Comparison of ENCODE assay signal across 8 cellular contexts in the genomic region with DNA sequence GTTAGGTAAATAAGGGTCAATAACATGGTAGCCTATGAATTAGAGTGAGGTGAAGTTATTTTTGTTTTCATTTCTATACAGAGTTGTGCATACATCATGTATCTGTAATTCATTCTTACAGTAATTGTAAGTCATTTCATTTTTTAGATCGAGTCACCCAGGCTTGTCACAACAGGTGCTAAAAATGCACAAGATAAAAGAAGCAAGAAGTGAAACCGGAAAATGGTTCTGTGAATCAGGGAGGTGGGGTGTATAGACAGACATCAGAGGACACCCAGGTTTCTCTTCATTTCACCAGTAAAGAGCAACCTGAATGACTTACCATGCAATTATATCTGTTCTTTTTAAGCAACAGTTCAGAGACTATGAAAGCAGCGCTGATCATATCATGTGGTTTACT. TPM values are rescaled to one million over a fixed set of nuclear protein-coding genes. Genes with fewer than 3 reads are reported as not detected.
DNase-seq lines count a peak whose midpoint lies in the region; ATAC-seq, FAIRE-seq and TF ChIP-seq lines count a peak whose summit lies in the region.

No MANE protein-coding gene starts in this region.

- H3K4me3 Mint-ChIP-seq in astrocyte (ENCODE audit: unreplicated experiment): peak overlapping the region; percentile 45

- DNase-seq in GM12891 (ENCODE audit: insufficient read length, low spot score): peak; percentile 51
- DNase-seq in astrocyte (ENCODE audit: low read depth): no peak
- no peak for DNase-seq in posterior cingulate gyrus
- no peak for DNase-seq in NK-92 treated with Interleukin-12 subunit alpha and Interleukin-12 subunit beta, amount 100 ng/mL, for 24 hours (lab: John Stamatoyannopoulos, UW)
- no peak for DNase-seq in glomerular visceral epithelial cell (ENCODE audit: extremely low spot score)
- DNase-seq in cerebellum (ENCODE audit: low spot score): no peak

- peak overlapping the region; percentile 87 for H3K27ac ChIP-seq in astrocyte (ENCODE audit: low read depth, low read length)

- no peaks in the 10 kb centered on the region for H3K36me3 Mint-ChIP-seq in astrocyte (ENCODE audit: low read depth, unreplicated experiment)

- intact Hi-C loops in posterior cingulate gyrus (cut with DNase I): loop anchor here (10.0 kb wide), 1 partner anchor 59 kb away; no protein-coding TSS in a partner anchor

- peak overlapping the region; percentile 7 for H2AFZ ChIP-seq in astrocyte (ENCODE audit: low read depth, low read length)

- H3K4me1 Mint-ChIP-seq in astrocyte (ENCODE audit: low read depth, unreplicated experiment): peaks cover 60% of the 10 kb centered on the region

- peak; percentile 90 for ATAC-seq in GM21423 (IDR thresholded peaks at IDR 0.05; ENCODE audit: unreplicated experiment)
- peak; percentile 88 for ATAC-seq in HG03571 (IDR thresholded peaks at IDR 0.05; ENCODE audit: unreplicated experiment)

- no peak for TF ChIP-seq CTCF in astrocyte (IDR thresholded peaks at IDR 0.05; ENCODE audit: insufficient read depth, low read depth, low read length)

- peak overlapping the region; percentile 33 for H3K4me3 ChIP-seq in astrocyte (ENCODE audit: insufficient read depth, low read depth, low read length)

- H3K9ac ChIP-seq in astrocyte (ENCODE audit: low read length): peak overlapping the region; percentile 57

- no peaks in the 10 kb centered on the region for H3K9me3 ChIP-seq in astrocyte (ENCODE audit: insufficient read depth, low read depth, low read length)

- no peaks in the 10 kb centered on the region for H3K27me3 Mint-ChIP-seq in astrocyte (ENCODE audit: low read depth, unreplicated experiment)

- no peaks in the 10 kb centered on the region for H3K27me3 ChIP-seq in astrocyte (ENCODE audit: insufficient read depth, low read length)

- H3K4me2 ChIP-seq in astrocyte (ENCODE audit: low read length): peak overlapping the region; percentile 76

- no peaks in the 10 kb centered on the region for H3K36me3 ChIP-seq in astrocyte (ENCODE audit: insufficient read depth, low read length)

- no peak for TF ChIP-seq POLR2A in GM12891 (IDR thresholded peaks at IDR 0.05; ENCODE audit: low read depth, low read length)

- H3K4me1 ChIP-seq in astrocyte (ENCODE audit: insufficient read depth, low read length): peaks cover 45% of the 10 kb centered on the region

- no peaks in the 10 kb centered on the region for H3K9me3 Mint-ChIP-seq in astrocyte (ENCODE audit: unreplicated experiment)

- H4K20me1 ChIP-seq in astrocyte (ENCODE audit: insufficient read depth, low read length): no peaks in the 10 kb centered on the region

- peak overlapping the region; percentile 99 for H3K27ac Mint-ChIP-seq in astrocyte (ENCODE audit: unreplicated experiment)

- FAIRE-seq in GM12891 (lab: Jason Lieb, UNC) (peak; percentile 90), astrocyte (lab: Jason Lieb, UNC) (no peak)

- no peaks in the 10 kb centered on the region for H3K79me2 ChIP-seq in astrocyte (ENCODE audit: insufficient read depth, low read length)

TF ChIP-seq in GM12891, 5 proteins besides CTCF, POLR2A, EP300 and RAD21:
- TF ChIP-seq POU2F2 (IDR thresholded peaks at IDR 0.05; ENCODE audit: low read depth, low read length): 0 out of 2 replicates have a peak, but pooled peaks have one; percentile 48
- 0 out of 2 replicates have a peak, but pooled peaks have one; percentile 18 for TF ChIP-seq TAF1 (IDR thresholded peaks at IDR 0.05; ENCODE audit: low read depth, low read length)
- TF ChIP-seq SPI1 (IDR thresholded peaks at IDR 0.05; ENCODE audit: low read depth, low read length): peak; percentile 88
- TF ChIP-seq PAX5 (IDR thresholded peaks at IDR 0.05; ENCODE audit: insufficient read depth, low read length, severe bottlenecking): no peak
- TF ChIP-seq POLR2AphosphoS5 (IDR thresholded peaks at IDR 0.05; ENCODE audit: low read depth, low read length): no peak

RNA-seq across cellular contexts. Expression of a gene that starts 27.6 kb away (rescaled TPM):
- 21.3 TPM for polyA plus RNA-seq in GM12891 (2012; ENCODE audit: low read depth, missing spikeins)
- total RNA-seq in astrocyte: 27.2 and 27.9 TPM in 2 replicates
- 45.0 TPM for total RNA-seq in cerebellum
